13 cellular contexts compared by ENCODE assay signal in genomic region chr4:101156619-101157310, GRCh38.
DNase-seq lines count a peak whose midpoint lies in the region; ATAC-seq, FAIRE-seq and TF ChIP-seq lines count a peak whose summit lies in the region.
"Had no signal": no experiment of that assay in that cellular context is flagged by ENCODE, and none has a peak within 500 bp of the region (broad histone marks: within the 10 kb centered on the region; RNA-seq: fewer than 3 reads in every experiment).

No MANE protein-coding gene starts in this region.

- H3K79me2 ChIP-seq in fibroblast of lung (ENCODE audit: control insufficient read depth, insufficient read depth, low read length): no peaks in the 10 kb centered on the region

- no peak for ATAC-seq in mucosa of descending colon
- ATAC-seq: right lobe of liver had no signal

- H3K4me1 ChIP-seq in fibroblast of lung (ENCODE audit: control insufficient read depth, extremely low read depth, insufficient read depth, low read length): peaks cover 14% of the 10 kb centered on the region
- no peaks in the 10 kb centered on the region for H3K4me1 ChIP-seq in mucosa of descending colon (ENCODE audit: low read depth)
- H3K4me1 ChIP-seq: right lobe of liver had no signal

- no peak overlapping the region for H2AFZ ChIP-seq in fibroblast of lung (ENCODE audit: low read length)

- no peak for TF ChIP-seq POLR2A in H54 (IDR thresholded peaks at IDR 0.05; ENCODE audit: low read depth, low read length)

- H3K4me2 ChIP-seq in fibroblast of lung (ENCODE audit: extremely low read depth, insufficient read depth, low read length): peak overlapping the region; percentile 73

- H3K9ac ChIP-seq in SK-N-MC (ENCODE audit: insufficient read length) (peak overlapping the region; percentile 45), fibroblast of lung (ENCODE audit: insufficient read depth, low read length) (no peak overlapping the region)

- peak overlapping the region; percentile 47 for H3K4me3 ChIP-seq in SK-N-MC
- H3K4me3 ChIP-seq in fibroblast of lung (replicated peaks in 1 of 4; ENCODE audit: control extremely low read depth in 1 of 4, insufficient read depth in 1 of 4, low read depth in 3 of 4, low read length in 4 of 4): no peak overlapping the region
- H3K4me3 ChIP-seq in mucosa of descending colon: no peak overlapping the region
- H3K4me3 ChIP-seq: right lobe of liver had no signal

- TF ChIP-seq CTCF in 22Rv1 (IDR thresholded peaks at IDR 0.05) (no peak), fibroblast of lung (conservative IDR thresholded peaks at IDR 0.05 in 1 of 2, IDR thresholded peaks at IDR 0.05 in 1 of 2; ENCODE audit: low read depth in 1 of 2, low read length in 2 of 2) (no peak), mucosa of descending colon (IDR thresholded peaks at IDR 0.05) (no peak)

- no peaks in the 10 kb centered on the region for H4K20me1 ChIP-seq in fibroblast of lung (ENCODE audit: control insufficient read depth, extremely low read depth, insufficient read depth, low read length)

- FAIRE-seq in GM19239 (lab: Jason Lieb, UNC): peak; percentile 64
- no peak for FAIRE-seq in H54 (lab: Jason Lieb, UNC)
- FAIRE-seq: endometrium had no signal

- intact Hi-C loops in mucosa of descending colon (cut with DNase I, micrococcal nuclease): no loop called here

- H3K27ac ChIP-seq in 22Rv1: peak overlapping the region; percentile 97
- H3K27ac ChIP-seq in SK-N-MC: peak overlapping the region; percentile 79
- H3K27ac ChIP-seq in fibroblast of lung (ENCODE audit: insufficient read depth, low read length): peak overlapping the region; percentile 34
- H3K27ac ChIP-seq: right lobe of liver had no signal

- DNase-seq in GM19239 (ENCODE audit: insufficient read length, low spot score) (no peak), SK-N-MC (ENCODE audit: low read depth, low spot score) (no peak), fibroblast of lung (ENCODE audit: low read depth in 2 of 2) (peak in 1 of 2 donors; percentile 34), mucosa of descending colon (no peak), NCI-H1694 treated with DMSO at 0.1 percent for 48 hours (lab: John Stamatoyannopoulos, UW) (no peak), H54 (ENCODE audit: insufficient read length, low spot score) (no peak), iPS-NIHi11 (ENCODE audit: low spot score) (no peak)
- DNase-seq: activated CD4-positive, CD25-positive, alpha-beta regulatory T cell; BE2C; KBM-7; right lobe of liver had no signal

- H3K9me3 ChIP-seq in SK-N-MC (ENCODE audit: low read depth, low read length): no peaks in the 10 kb centered on the region
- H3K9me3 ChIP-seq in fibroblast of lung (ENCODE audit: control insufficient read depth, insufficient read depth, low read depth, low read length): no peaks in the 10 kb centered on the region
- H3K9me3 ChIP-seq in mucosa of descending colon: no peaks in the 10 kb centered on the region
- H3K9me3 ChIP-seq: BE2C, right lobe of liver had no signal

- H3K27me3 ChIP-seq in fibroblast of lung (ENCODE audit: control insufficient read depth, insufficient read depth, low read length): no peaks in the 10 kb centered on the region
- H3K27me3 ChIP-seq: BE2C, right lobe of liver had no signal

- no peaks in the 10 kb centered on the region for H3K36me3 ChIP-seq in SK-N-MC (ENCODE audit: insufficient read depth, low read length)
- H3K36me3 ChIP-seq in fibroblast of lung (ENCODE audit: control insufficient read depth, insufficient read depth, low read length): no peaks in the 10 kb centered on the region
- H3K36me3 ChIP-seq in mucosa of descending colon (ENCODE audit: low read depth): no peaks in the 10 kb centered on the region
- H3K36me3 ChIP-seq: BE2C, right lobe of liver had no signal

Comparison
In these comparisons a context has a peak if more than half of its experiments do, and no peak if none do; other contexts are left out.
1. H3K27ac ChIP-seq: peak in every context shown above with its lines; median percentile 97 in 22Rv1; 79 in SK-N-MC; 34 in fibroblast of lung.